5 cellular contexts compared by ENCODE assay signal in genomic region chr2:5535301-5535700, GRCh38.
"Had no signal": no experiment of that assay in that cellular context is flagged by ENCODE, and none has a peak within 500 bp of the region (broad histone marks: within the 10 kb centered on the region; RNA-seq: fewer than 3 reads in every experiment).

No MANE protein-coding gene starts in this region.

- ATAC-seq: GM23338, K562 had no signal

- DNase-seq: H9, HCEC 1CT, IMR-90 had no signal
